Comparison of ENCODE assay signal across 14 cellular contexts in the genomic region with DNA sequence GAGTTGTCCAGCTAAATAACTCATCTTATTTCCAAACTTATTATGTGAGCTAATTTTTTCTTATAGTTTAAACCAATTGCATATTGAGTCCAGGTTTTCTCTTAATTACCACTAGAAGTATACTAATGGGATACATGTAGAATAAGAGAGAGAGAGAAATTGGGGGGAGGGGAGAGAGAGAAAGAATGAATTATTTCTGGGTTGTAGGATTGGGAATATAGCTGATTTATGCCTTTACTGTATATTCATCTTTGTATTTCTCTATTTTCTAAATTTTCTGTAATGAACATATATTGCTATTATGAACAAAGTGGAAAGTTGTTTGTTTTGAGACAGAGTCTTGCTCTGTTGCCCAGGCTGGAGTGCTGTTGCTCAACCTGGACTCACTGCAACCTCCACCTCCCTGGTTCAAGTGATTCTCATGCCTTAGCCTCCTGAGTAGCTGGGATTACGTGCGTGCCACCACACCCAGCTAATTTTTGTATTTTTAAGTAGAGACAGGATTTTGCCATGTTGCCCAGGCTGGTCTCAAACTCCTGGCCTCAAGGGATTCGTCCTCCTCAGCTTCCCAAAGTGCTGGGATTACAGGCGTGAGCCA. TPM values are rescaled to one million over a fixed set of nuclear protein-coding genes. Genes with fewer than 3 reads are reported as not detected.
A peak's percentile ranks its signal among the peaks of the same experiment; 100 is the strongest.
DNase-seq lines count a peak whose midpoint lies in the region; TF ChIP-seq lines count a peak whose summit lies in the region.
"Had no signal": no experiment of that assay in that cellular context is flagged by ENCODE, and none has a peak within 500 bp of the region (broad histone marks: within the 10 kb centered on the region; RNA-seq: fewer than 3 reads in every experiment).

No MANE protein-coding gene starts in this region.

- H3K27ac ChIP-seq in Karpas-422 (ENCODE audit: low read length) = peak overlapping the region; percentile 94
- peak overlapping the region; percentile 99 for H3K27ac ChIP-seq in mammary epithelial cell (ENCODE audit: insufficient read depth, low read depth, low read length)
- peak overlapping the region; percentile 30 for H3K27ac ChIP-seq in mesendoderm (ENCODE audit: low read depth, low read length)
- H3K27ac ChIP-seq in uterus = peak overlapping the region; percentile 93 to 98

- H3K36me3 ChIP-seq in Karpas-422 (ENCODE audit: insufficient read depth, low read length) (no peaks in the 10 kb centered on the region), mammary epithelial cell (ENCODE audit: insufficient read depth, low read length) (no peaks in the 10 kb centered on the region), mesendoderm (ENCODE audit: control insufficient read depth, insufficient read depth, low read length) (no peaks in the 10 kb centered on the region), uterus (no peaks in the 10 kb centered on the region)
- H3K36me3 ChIP-seq: colonic mucosa, left lung, vagina had no signal

- no peak overlapping the region for H4K5ac ChIP-seq in mesendoderm (ENCODE audit: low read length)

- peak overlapping the region; percentile 51 for H2BK5ac ChIP-seq in mesendoderm (ENCODE audit: low read length)

- no peak overlapping the region for H2BK15ac ChIP-seq in mesendoderm (replicated peaks; ENCODE audit: low read depth)

- H4K20me1 ChIP-seq in Karpas-422 (ENCODE audit: insufficient read depth, low read depth, low read length) (no peaks in the 10 kb centered on the region), mammary epithelial cell (ENCODE audit: insufficient read depth, low read length) (no peaks in the 10 kb centered on the region)

- H2BK120ac ChIP-seq in mesendoderm (ENCODE audit: low read depth, low read length) = peak overlapping the region; percentile 49

- H3K18ac ChIP-seq in mesendoderm (ENCODE audit: low read length) = peak overlapping the region; percentile 77

- H3K4me2 ChIP-seq in Karpas-422 (ENCODE audit: low read depth, low read length, poor library complexity, severe bottlenecking) = no peak overlapping the region
- peak overlapping the region; percentile 23 for H3K4me2 ChIP-seq in mammary epithelial cell (ENCODE audit: insufficient read depth, low read depth, low read length)
- no peak overlapping the region for H3K4me2 ChIP-seq in mesendoderm (ENCODE audit: low read length)

- no peak overlapping the region for H3K9ac ChIP-seq in Karpas-422 (ENCODE audit: low read length)
- H3K9ac ChIP-seq in mammary epithelial cell (ENCODE audit: insufficient read depth, low read length) = peak overlapping the region; percentile 69
- H3K9ac ChIP-seq in mesendoderm (ENCODE audit: low read length) = no peak overlapping the region

- DNase-seq in Karpas-422 (no peak), mammary epithelial cell (no peak), mesendoderm (no peak), uterus (no peak), inferior parietal cortex (ENCODE audit: extremely low spot score) (no peak), NCI-H510A treated with DMSO at 0.1 percent for 48 hours (lab: John Stamatoyannopoulos, UW) (no peak), iPS-NIHi11 (ENCODE audit: low spot score) (no peak)
- DNase-seq: activated CD4-positive, alpha-beta T cell treated with anti-CD3 and anti-CD28 coated beads, Interleukin-2, amount 10 ng/mL, durations not matched to agents 7 days and 5 days; colonic mucosa; GDM1; left lung; NCI-H146; NCI-H2171 treated with DMSO at 0.1 percent for 48 hours had no signal

- peak overlapping the region; percentile 71 for H3K4ac ChIP-seq in mesendoderm (ENCODE audit: low read depth, low read length)

- H4K8ac ChIP-seq in mesendoderm (ENCODE audit: low read depth, low read length) = no peak overlapping the region

- dilution Hi-C loops in mammary epithelial cell (cut with HindIII; ENCODE audit: low sequenced_read_pairs) = no loop called here

- H3K79me2 ChIP-seq in Karpas-422 (ENCODE audit: low read length) (no peaks in the 10 kb centered on the region), mammary epithelial cell (ENCODE audit: insufficient read depth, low read length) (peaks cover 15% of the 10 kb centered on the region), mesendoderm (ENCODE audit: control insufficient read depth, insufficient read depth, low read length) (no peaks in the 10 kb centered on the region)

- no TSS peak for BruUV-seq in mammary epithelial cell (replicated peaks; lab: Mats Ljungman, UMichigan)

- H3K4me1 ChIP-seq in Karpas-422 (ENCODE audit: low read length) (peaks cover 96% of the 10 kb centered on the region), mammary epithelial cell (ENCODE audit: insufficient read depth, low read length) (peaks cover 56% of the 10 kb centered on the region), mesendoderm (ENCODE audit: control insufficient read depth, low read depth, low read length) (peaks cover 6% of the 10 kb centered on the region), uterus (peaks cover 0 to 6% of the 10 kb centered on the region in 2 donors)

- no peaks in the 10 kb centered on the region for H3K9me2 ChIP-seq in Karpas-422 (replicated peaks; ENCODE audit: insufficient read depth, low read length)

- no peak overlapping the region for H3K4me3 ChIP-seq in Karpas-422 (ENCODE audit: low read length)
- no peak overlapping the region for H3K4me3 ChIP-seq in mammary epithelial cell (replicated peaks in 1 of 3; ENCODE audit: insufficient read depth in 1 of 3, low read depth in 2 of 3, low read length in 3 of 3)
- H3K4me3 ChIP-seq in mesendoderm (ENCODE audit: low read length) = no peak overlapping the region
- H3K4me3 ChIP-seq in uterus = no peak overlapping the region
- H3K4me3 ChIP-seq: colonic mucosa, left lung, vagina had no signal

- no peaks in the 10 kb centered on the region for H3K9me3 ChIP-seq in Karpas-422 (ENCODE audit: low read length)
- H3K9me3 ChIP-seq in mammary epithelial cell (replicated peaks; ENCODE audit: insufficient read depth, low read length) = no peaks in the 10 kb centered on the region
- H3K9me3 ChIP-seq in uterus = no peaks in the 10 kb centered on the region
- H3K9me3 ChIP-seq: colonic mucosa, left lung, vagina had no signal

- H3K27me3 ChIP-seq in Karpas-422 (ENCODE audit: low read length) (no peaks in the 10 kb centered on the region), mammary epithelial cell (ENCODE audit: insufficient read depth, low read length) (no peaks in the 10 kb centered on the region), mesendoderm (ENCODE audit: insufficient read depth, low read length, poor library complexity) (no peaks in the 10 kb centered on the region), uterus (no peaks in the 10 kb centered on the region)
- H3K27me3 ChIP-seq: colonic mucosa, left lung, vagina had no signal

- intact Hi-C loops in mammary epithelial cell (cut with micrococcal nuclease) (no loop called here), uterus (cut with DNase I; ENCODE audit: low total_unique reads) (no loop called here)

- H2AK5ac ChIP-seq in mesendoderm (ENCODE audit: low read length) = no peak overlapping the region

- in situ Hi-C loops in mammary epithelial cell (cut with MboI; ENCODE audit: low sequenced_read_pairs in 2 of 2) = no loop called here

- TF ChIP-seq CTCF in mammary epithelial cell (conservative IDR thresholded peaks at IDR 0.05 in 1 of 2, IDR thresholded peaks at IDR 0.05 in 1 of 2; ENCODE audit: extremely low read depth in 1 of 2, insufficient read depth in 1 of 2, low read depth in 1 of 2, low read length in 2 of 2) (no peak), uterus (IDR thresholded peaks at IDR 0.05) (no peak)

- H3K56ac ChIP-seq in mesendoderm (ENCODE audit: low read length) = peak overlapping the region; percentile 65

- 100% methylated on average over 4 of the region's 4 CpGs for WGBS in mammary epithelial cell (ENCODE audit: low coverage, missing lambda C conversion rate)
- no CpG with 5 or more reads among the region's 4 CpGs for WGBS in mesendoderm (ENCODE audit: extremely low coverage, insufficient coverage, low lambda C conversion rate)

- H2AFZ ChIP-seq in Karpas-422 (ENCODE audit: low read length) = no peak overlapping the region
- no peak overlapping the region for H2AFZ ChIP-seq in mammary epithelial cell (ENCODE audit: low read depth, low read length)

- no peak for TF ChIP-seq POLR2A in uterus (IDR thresholded peaks at IDR 0.05)

- CTCF ChIA-PET in mammary epithelial cell (lab: Charles Lee; ENCODE audit: low non-redundant PET) = interaction anchor here (0.6 kb wide), 1 partner anchor 22 kb away, joined by 3 read pairs; no protein-coding TSS in a partner anchor

- no peaks in the 10 kb centered on the region for H3K79me1 ChIP-seq in mesendoderm (ENCODE audit: low read length)

- no peak overlapping the region for H3K23ac ChIP-seq in mesendoderm (ENCODE audit: low read length)

RNA-seq across cellular contexts. Expression of gene ITGB1, which starts 26.1 kb away (rescaled TPM):
- total RNA-seq in Karpas-422 (2014; rRNA removed; shearing (Covaris generic); ENCODE audit: low replicate concordance) = 526 and 559 TPM in 2 replicates
- total RNA-seq in mammary epithelial cell = 1,000 to 10,000 TPM; 1,296 to 1,718 TPM
- 671 TPM for polyA plus RNA-seq in mammary epithelial cell
- polyA minus RNA-seq in mammary epithelial cell = 831 TPM
- polyA plus RNA-seq in mesendoderm (2013, experiment 1 of 2) = 237 TPM
- polyA plus RNA-seq in mesendoderm (2013, experiment 2 of 2) = 240 TPM
- 1,000 to 10,000 TPM in 1 of 4 donors, 100 to 1,000 TPM in 3; 484 to 1,046 (median 601) TPM for total RNA-seq in uterus

Comparison
In these comparisons a context has a peak if more than half of its experiments do, and no peak if none do; other contexts are left out.
1. H3K27ac ChIP-seq: peak in every context shown above with its lines; median percentile 99 in mammary epithelial cell; 96 in uterus; 94 in Karpas-422; 30 in mesendoderm.